ENCODE assay signal across 9 cellular contexts in genomic region chr2:215811409-215812355, GRCh38.
DNase-seq lines count a peak whose midpoint lies in the region; ATAC-seq and TF ChIP-seq lines count a peak whose summit lies in the region.
"Had no signal": no experiment of that assay in that cellular context is flagged by ENCODE, and none has a peak within 500 bp of the region (broad histone marks: within the 10 kb centered on the region; RNA-seq: fewer than 3 reads in every experiment).

No MANE protein-coding gene starts in this region.

- DNase-seq in GM19240 (ENCODE audit: insufficient read length, low spot score) (peak; percentile 21), RPMI8226 (peak; percentile 75), islet precursor cell (no peak), prostate gland (ENCODE audit: low spot score) (no peak), kidney tubule cell (ENCODE audit: low spot score) (no peak)
- no peak for DNase-seq in activated T-helper 2 cell treated with anti-CD3 and anti-CD28 coated beads, Interferon-gamma antibody, Interleukin-2, Interleukin-4, amounts not matched to agents 10 μg/mL and 5 μg/mL and 100 μg/mL, durations not matched to agents 14 hours and 24 hours and 36 hours (ENCODE audit: low spot score)
- DNase-seq: activated CD8-positive, alpha-beta memory T cell treated with anti-CD3 and anti-CD28 coated beads, Interleukin-2, amount 50 U/mL, for 48 hours had no signal

- H3K4me1 ChIP-seq in BLaER1 (peaks cover 31% of the 10 kb centered on the region), prostate gland (replicated peaks) (no peaks in the 10 kb centered on the region)

- 82% methylated on average over 3 of the region's 3 CpGs for WGBS in prostate gland

- H4K20me1 ChIP-seq in BLaER1: no peaks in the 10 kb centered on the region

- H3K4me3 ChIP-seq in BLaER1 (no peak overlapping the region), prostate gland (no peak overlapping the region)

- H3K27ac ChIP-seq in BLaER1 (peak overlapping the region; percentile 18; the same call in 1 of the 2 replicates), prostate gland (no peak overlapping the region)

- no peak for TF ChIP-seq POLR2A in prostate gland (IDR thresholded peaks at IDR 0.05)

- no peaks in the 10 kb centered on the region for H3K27me3 ChIP-seq in BLaER1
- H3K27me3 ChIP-seq in prostate gland (replicated peaks; ENCODE audit: insufficient read depth): no peaks in the 10 kb centered on the region

- no peak for TF ChIP-seq CTCF in prostate gland (IDR thresholded peaks at IDR 0.05)

- intact Hi-C loops in activated T-helper 2 cell treated with anti-CD3 and anti-CD28 coated beads, Interferon-gamma antibody, Interleukin-2, Interleukin-4, amounts not matched to agents 10 μg/mL and 5 μg/mL and 100 μg/mL, durations not matched to agents 14 hours and 24 hours and 36 hours (cut with micrococcal nuclease): no loop called here
- intact Hi-C loops in prostate gland (cut with DNase I): no loop called here

- no peaks in the 10 kb centered on the region for H3K36me3 Mint-ChIP-seq in activated T-helper 2 cell treated with anti-CD3 and anti-CD28 coated beads, Interferon-gamma antibody, Interleukin-2, Interleukin-4, amounts not matched to agents 10 μg/mL and 5 μg/mL and 100 μg/mL, durations not matched to agents 14 hours and 24 hours and 36 hours (ENCODE audit: low read depth)

- no peaks in the 10 kb centered on the region for H3K27me3 Mint-ChIP-seq in activated T-helper 2 cell treated with anti-CD3 and anti-CD28 coated beads, Interferon-gamma antibody, Interleukin-2, Interleukin-4, amounts not matched to agents 10 μg/mL and 5 μg/mL and 100 μg/mL, durations not matched to agents 14 hours and 24 hours and 36 hours (ENCODE audit: low read depth)

- peaks cover 17% of the 10 kb centered on the region for H3K4me1 Mint-ChIP-seq in activated T-helper 2 cell treated with anti-CD3 and anti-CD28 coated beads, Interferon-gamma antibody, Interleukin-2, Interleukin-4, amounts not matched to agents 10 μg/mL and 5 μg/mL and 100 μg/mL, durations not matched to agents 14 hours and 24 hours and 36 hours (ENCODE audit: low read depth)

- no peaks in the 10 kb centered on the region for H3K9me3 Mint-ChIP-seq in activated T-helper 2 cell treated with anti-CD3 and anti-CD28 coated beads, Interferon-gamma antibody, Interleukin-2, Interleukin-4, amounts not matched to agents 10 μg/mL and 5 μg/mL and 100 μg/mL, durations not matched to agents 14 hours and 24 hours and 36 hours

- ATAC-seq in HG03064 (IDR thresholded peaks at IDR 0.05; ENCODE audit: low read depth, unreplicated experiment): peak; percentile 96

- no peak overlapping the region for H3K4me3 Mint-ChIP-seq in activated T-helper 2 cell treated with anti-CD3 and anti-CD28 coated beads, Interferon-gamma antibody, Interleukin-2, Interleukin-4, amounts not matched to agents 10 μg/mL and 5 μg/mL and 100 μg/mL, durations not matched to agents 14 hours and 24 hours and 36 hours (ENCODE audit: low read depth)

- no peaks in the 10 kb centered on the region for H3K36me3 ChIP-seq in BLaER1
- H3K36me3 ChIP-seq in prostate gland: no peaks in the 10 kb centered on the region

- peak overlapping the region; percentile 83 for H3K4me2 ChIP-seq in BLaER1

- H3K27ac Mint-ChIP-seq in activated T-helper 2 cell treated with anti-CD3 and anti-CD28 coated beads, Interferon-gamma antibody, Interleukin-2, Interleukin-4, amounts not matched to agents 10 μg/mL and 5 μg/mL and 100 μg/mL, durations not matched to agents 14 hours and 24 hours and 36 hours: no peak overlapping the region

- H3K9me3 ChIP-seq in BLaER1 (no peaks in the 10 kb centered on the region), prostate gland (no peaks in the 10 kb centered on the region)

- H3K9ac ChIP-seq in BLaER1: no peak overlapping the region

Comparison
In these comparisons a context has a peak if more than half of its experiments do, and no peak if none do; other contexts are left out.
1. DNase-seq: peak in GM19240 (single experiment) and RPMI8226 (single experiment); none in islet precursor cell (single experiment), activated T-helper 2 cell treated with anti-CD3 and anti-CD28 coated beads, Interferon-gamma antibody, Interleukin-2, Interleukin-4, amounts not matched to agents 10 μg/mL and 5 μg/mL and 100 μg/mL, durations not matched to agents 14 hours and 24 hours and 36 hours (single experiment), prostate gland (single experiment) and kidney tubule cell (single experiment).